In the genomic region with DNA sequence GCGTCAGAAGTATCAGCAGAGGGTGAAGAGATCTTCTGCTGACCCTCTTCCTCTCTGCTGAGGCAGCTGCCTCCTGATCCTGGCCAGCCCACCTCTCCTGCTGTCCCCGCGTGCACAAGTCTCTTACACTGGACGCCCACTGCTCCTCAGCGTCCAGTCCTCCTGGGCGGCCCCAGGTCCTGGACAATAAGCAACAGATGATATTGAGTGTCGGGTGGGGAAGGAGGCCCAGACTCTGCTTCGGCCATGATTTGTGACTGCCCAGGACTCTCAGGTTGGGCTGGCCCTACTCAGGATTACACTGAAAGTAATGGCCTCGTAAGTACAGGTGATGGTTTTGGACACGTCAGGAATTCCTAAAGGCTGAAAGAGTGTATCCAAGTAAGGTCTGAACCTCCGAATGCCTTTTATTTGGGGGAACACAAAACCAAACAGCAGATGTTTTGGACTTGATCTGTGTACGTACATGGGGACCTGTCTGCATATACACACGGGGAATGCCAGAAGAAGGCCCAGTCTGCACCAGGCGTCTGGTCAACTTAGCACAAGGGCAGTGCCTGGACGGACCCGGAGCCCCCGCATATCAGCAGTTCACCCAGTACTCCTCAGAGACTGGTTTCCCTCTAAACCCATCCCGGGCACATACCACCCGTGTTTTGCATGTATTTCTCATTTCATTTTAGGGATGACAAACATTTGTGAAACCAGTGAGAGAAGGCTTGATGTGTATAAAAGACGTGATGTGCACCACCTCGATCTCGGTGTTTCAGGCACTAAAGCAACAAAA, we compare ENCODE assay signal across 23 cellular contexts. TPM values are rescaled to one million over a fixed set of nuclear protein-coding genes. Genes with fewer than 3 reads are reported as not detected.
DNase-seq lines count a peak whose midpoint lies in the region; ATAC-seq, FAIRE-seq and TF ChIP-seq lines count a peak whose summit lies in the region.
"Had no signal": no experiment of that assay in that cellular context is flagged by ENCODE, and none has a peak within 500 bp of the region (broad histone marks: within the 10 kb centered on the region; RNA-seq: fewer than 3 reads in every experiment).

No MANE protein-coding gene starts in this region.

- no peak overlapping the region for H3K4me3 Mint-ChIP-seq in activated CD4-positive, alpha-beta T cell treated with anti-CD3 and anti-CD28 coated beads for 36 hours
- peak overlapping the region; percentile 8 for H3K4me3 Mint-ChIP-seq in neural progenitor cell
- H3K4me3 Mint-ChIP-seq: T-helper 1 cell treated with Interleukin-12 subunit alpha and Interleukin-12 subunit beta and Interleukin-4 antibody, amounts not matched to agents 30 μg/mL and 1 μg/mL, for 36 hours; type B pancreatic cell had no signal

- no peaks in the 10 kb centered on the region for H3K27me3 ChIP-seq in mammary epithelial cell (ENCODE audit: insufficient read depth, low read length)
- no peaks in the 10 kb centered on the region for H3K27me3 ChIP-seq in neural progenitor cell
- H3K27me3 ChIP-seq: adrenal gland, BLaER1, cardiac muscle cell, pancreas had no signal

- FAIRE-seq in GM12891 (lab: Jason Lieb, UNC): peak; percentile 9
- FAIRE-seq: D721Med, H54, pancreas had no signal

- TF ChIP-seq CTCF in mammary epithelial cell (conservative IDR thresholded peaks at IDR 0.05 in 1 of 2, IDR thresholded peaks at IDR 0.05 in 1 of 2; ENCODE audit: extremely low read depth in 1 of 2, insufficient read depth in 1 of 2, low read depth in 1 of 2, low read length in 2 of 2): no peak
- no peak for TF ChIP-seq CTCF in neural progenitor cell (IDR thresholded peaks at IDR 0.05)

- H4K20me1 ChIP-seq in mammary epithelial cell (ENCODE audit: insufficient read depth, low read length) (no peaks in the 10 kb centered on the region), neural progenitor cell (ENCODE audit: low read depth) (no peaks in the 10 kb centered on the region)
- H4K20me1 ChIP-seq: BLaER1 had no signal

- POLR2A ChIA-PET in activated CD4-positive, alpha-beta T cell treated with anti-CD3 and anti-CD28 coated beads for 36 hours (lab: Charles Lee): no interaction called here

- H3K79me2 ChIP-seq in mammary epithelial cell (ENCODE audit: insufficient read depth, low read length): no peaks in the 10 kb centered on the region
- no peaks in the 10 kb centered on the region for H3K79me2 ChIP-seq in neural progenitor cell (ENCODE audit: low read depth)

- in situ Hi-C loops in mammary epithelial cell (cut with MboI; ENCODE audit: low sequenced_read_pairs in 2 of 2): loop anchor here in 1 of 2 donors (5.0 kb wide), 1 partner anchor 87 kb away; no protein-coding TSS in a partner anchor

- H2AFZ ChIP-seq in mammary epithelial cell (ENCODE audit: low read depth, low read length) (no peak overlapping the region), neural progenitor cell (replicated peaks) (no peak overlapping the region)

- no peak overlapping the region for H3K4me2 ChIP-seq in mammary epithelial cell (ENCODE audit: insufficient read depth, low read depth, low read length)
- H3K4me2 ChIP-seq in neural progenitor cell: no peak overlapping the region
- H3K4me2 ChIP-seq: BLaER1 had no signal

- H3K27ac ChIP-seq in mammary epithelial cell (ENCODE audit: insufficient read depth, low read depth, low read length): no peak overlapping the region
- H3K27ac ChIP-seq in neural progenitor cell: no peak overlapping the region
- H3K27ac ChIP-seq: BLaER1, cardiac muscle cell, pancreas had no signal

- peaks cover 6% of the 10 kb centered on the region for H3F3A ChIP-seq in neural progenitor cell (ENCODE audit: low read depth)

- H3K36me3 ChIP-seq in mammary epithelial cell (ENCODE audit: insufficient read depth, low read length) (peaks cover 2% of the 10 kb centered on the region), neural progenitor cell (peaks cover 5% of the 10 kb centered on the region)

- intact Hi-C loops in activated CD4-positive, alpha-beta T cell treated with anti-CD3 and anti-CD28 coated beads for 36 hours (cut with DNase I, micrococcal nuclease): no loop called here
- intact Hi-C loops in mammary epithelial cell (cut with micrococcal nuclease): no loop called here

- no peaks in the 10 kb centered on the region for H3K9me3 ChIP-seq in mammary epithelial cell (replicated peaks; ENCODE audit: insufficient read depth, low read length)
- H3K9me3 ChIP-seq in neural progenitor cell (ENCODE audit: low read depth): no peaks in the 10 kb centered on the region
- H3K9me3 ChIP-seq: adrenal gland, BLaER1, pancreas had no signal

- H3K4me3 ChIP-seq in mammary epithelial cell (replicated peaks in 1 of 3; ENCODE audit: insufficient read depth in 1 of 3, low read depth in 2 of 3, low read length in 3 of 3): no peak overlapping the region
- no peak overlapping the region for H3K4me3 ChIP-seq in neural progenitor cell
- H3K4me3 ChIP-seq: adrenal gland, BLaER1, cardiac muscle cell, pancreas had no signal

- H3K27ac Mint-ChIP-seq in activated CD4-positive, alpha-beta T cell treated with anti-CD3 and anti-CD28 coated beads for 36 hours: peak overlapping the region; percentile 25
- peak overlapping the region; percentile 96 for H3K27ac Mint-ChIP-seq in neural progenitor cell
- H3K27ac Mint-ChIP-seq: activated T-helper 2 cell treated with anti-CD3 and anti-CD28 coated beads, Interferon-gamma antibody, Interleukin-2, Interleukin-4, amounts not matched to agents 10 μg/mL and 5 μg/mL and 100 μg/mL, durations not matched to agents 14 hours and 24 hours and 36 hours; T-helper 1 cell treated with Interleukin-12 subunit alpha and Interleukin-12 subunit beta and Interleukin-4 antibody, amounts not matched to agents 30 μg/mL and 1 μg/mL, for 36 hours; type B pancreatic cell had no signal

- dilution Hi-C loops in mammary epithelial cell (cut with HindIII; ENCODE audit: low sequenced_read_pairs): no loop called here

- H3K9me3 Mint-ChIP-seq in activated CD4-positive, alpha-beta T cell treated with anti-CD3 and anti-CD28 coated beads for 36 hours (ENCODE audit: low read depth): no peaks in the 10 kb centered on the region
- H3K9me3 Mint-ChIP-seq in neural progenitor cell: no peaks in the 10 kb centered on the region
- H3K9me3 Mint-ChIP-seq: activated T-helper 2 cell treated with anti-CD3 and anti-CD28 coated beads, Interferon-gamma antibody, Interleukin-2, Interleukin-4, amounts not matched to agents 10 μg/mL and 5 μg/mL and 100 μg/mL, durations not matched to agents 14 hours and 24 hours and 36 hours; T-helper 1 cell treated with Interleukin-12 subunit alpha and Interleukin-12 subunit beta and Interleukin-4 antibody, amounts not matched to agents 30 μg/mL and 1 μg/mL, for 36 hours; type B pancreatic cell had no signal

- no peak for ATAC-seq in activated CD4-positive, alpha-beta T cell treated with anti-CD3 and anti-CD28 coated beads for 36 hours
- ATAC-seq in GM21529 (IDR thresholded peaks at IDR 0.05; ENCODE audit: unreplicated experiment): no peak
- ATAC-seq: pancreas had no signal

- 96% methylated on average over 17 of the region's 22 CpGs for WGBS in mammary epithelial cell (ENCODE audit: low coverage, missing lambda C conversion rate)

- DNase-seq in activated CD4-positive, alpha-beta T cell treated with anti-CD3 and anti-CD28 coated beads for 36 hours: no peak
- DNase-seq in activated CD4-positive, alpha-beta T cell treated with anti-CD3 and anti-CD28 coated beads, Interleukin-2, amount 50 U/mL, for 4 hours: no peak
- DNase-seq in GM12891 (ENCODE audit: insufficient read length, low spot score): no peak
- DNase-seq in mammary epithelial cell: no peak
- DNase-seq in neural progenitor cell (ENCODE audit: low spot score): no peak
- no peak for DNase-seq in stimulated activated CD4-positive, alpha-beta T cell treated with anti-CD3 and anti-CD28 coated beads, Interleukin-1b, Interleukin-23, amount 100 ng/mL, for 48 hours
- DNase-seq in NCI-H446 (lab: John Stamatoyannopoulos, UW): no peak
- DNase-seq: 8988T; NCI-H1417; NCI-H526 treated with DMSO at 0.1 percent for 48 hours; SHP77 treated with DMSO at 0.1 percent for 48 hours; stimulated activated CD4-positive, alpha-beta T cell treated with anti-CD3 and anti-CD28 coated beads, Interleukin-2, amount 100 ng/mL, for 24 hours; stimulated activated naive CD4-positive, alpha-beta T cell treated with Interleukin-2 at 50 U/mL for 16 hours had no signal

- no peak for TF ChIP-seq POLR2A in GM12891 (IDR thresholded peaks at IDR 0.05; ENCODE audit: low read depth, low read length)

- peaks cover 46% of the 10 kb centered on the region for H3K36me3 Mint-ChIP-seq in activated CD4-positive, alpha-beta T cell treated with anti-CD3 and anti-CD28 coated beads for 36 hours (ENCODE audit: low read depth)
- H3K36me3 Mint-ChIP-seq in neural progenitor cell: peaks cover 55% of the 10 kb centered on the region

- no peaks in the 10 kb centered on the region for H3K27me3 Mint-ChIP-seq in activated CD4-positive, alpha-beta T cell treated with anti-CD3 and anti-CD28 coated beads for 36 hours
- H3K27me3 Mint-ChIP-seq in neural progenitor cell (ENCODE audit: insufficient read depth, low read depth): peaks cover 4% of the 10 kb centered on the region
- H3K27me3 Mint-ChIP-seq: type B pancreatic cell had no signal

- H3K9ac ChIP-seq in mammary epithelial cell (ENCODE audit: insufficient read depth, low read length): no peak overlapping the region
- H3K9ac ChIP-seq in neural progenitor cell: no peak overlapping the region
- H3K9ac ChIP-seq: BLaER1 had no signal

- H3K4me1 ChIP-seq in mammary epithelial cell (ENCODE audit: insufficient read depth, low read length) (peaks cover 13% of the 10 kb centered on the region), neural progenitor cell (peaks cover 16% of the 10 kb centered on the region)
- H3K4me1 ChIP-seq: BLaER1, pancreas had no signal

- CTCF ChIA-PET in activated CD4-positive, alpha-beta T cell treated with anti-CD3 and anti-CD28 coated beads for 36 hours (lab: Charles Lee): no interaction called here
- CTCF ChIA-PET in mammary epithelial cell (lab: Charles Lee; ENCODE audit: low non-redundant PET): no interaction called here

- no peaks in the 10 kb centered on the region for H3K4me1 Mint-ChIP-seq in activated CD4-positive, alpha-beta T cell treated with anti-CD3 and anti-CD28 coated beads for 36 hours
- peaks cover 81% of the 10 kb centered on the region for H3K4me1 Mint-ChIP-seq in neural progenitor cell

- TSS peak; percentile 20 for BruUV-seq in mammary epithelial cell (replicated peaks; lab: Mats Ljungman, UMichigan)

TF ChIP-seq in GM12891, 5 proteins besides CTCF, POLR2A, EP300 and RAD21:
- TF ChIP-seq POU2F2 (IDR thresholded peaks at IDR 0.05; ENCODE audit: low read depth, low read length): no peak

RNA-seq across cellular contexts. Expression of gene KLHL25, which starts 49.9 kb away (rescaled TPM):
- 1 to 10 TPM; 4.9 to 5.2 TPM for total RNA-seq in activated CD4-positive, alpha-beta T cell treated with anti-CD3 and anti-CD28 coated beads for 36 hours
- 0.69 TPM for polyA plus RNA-seq in GM12891 (2012; ENCODE audit: low read depth, missing spikeins)
- 10 to 100 TPM in 1 of 2 donors, 1 to 10 TPM in 1; 7.7 to 12.2 TPM for total RNA-seq in mammary epithelial cell
- 4.6 TPM for polyA plus RNA-seq in mammary epithelial cell
- 7.0 TPM for polyA minus RNA-seq in mammary epithelial cell
- 12.1 and 25.3 TPM in 2 replicates for total RNA-seq in neural progenitor cell (ENCODE audit: low replicate concordance)
